Comparison of ENCODE assay signal across 8 cellular contexts in genomic region chr16:30748634-30749445, GRCh38. TPM values are rescaled to one million over a fixed set of nuclear protein-coding genes. Genes with fewer than 3 reads are reported as not detected.
DNase-seq lines count a peak whose midpoint lies in the region; ATAC-seq, FAIRE-seq and TF ChIP-seq lines count a peak whose summit lies in the region.

No MANE protein-coding gene starts in this region.

- no peak overlapping the region for H4K12ac ChIP-seq in trophoblast cell (ENCODE audit: low read depth, low read length)

- peaks cover 8% of the 10 kb centered on the region for H3K79me2 ChIP-seq in trophoblast cell (ENCODE audit: control insufficient read depth, insufficient read depth, low read length, poor library complexity)

- H4K91ac ChIP-seq in trophoblast cell (ENCODE audit: low read depth, low read length): peak overlapping the region; percentile 53

- peak overlapping the region; percentile 74 for H3K4me3 ChIP-seq in Jurkat, Clone E6-1 (ENCODE audit: low read length)
- H3K4me3 ChIP-seq in trophoblast cell (ENCODE audit: low read depth, low read length): peak overlapping the region; percentile 90

- H3K4ac ChIP-seq in trophoblast cell (ENCODE audit: low read depth, low read length): peak overlapping the region; percentile 65

- no peak overlapping the region for H2AK5ac ChIP-seq in trophoblast cell (ENCODE audit: low read length)

- no peaks in the 10 kb centered on the region for H3K27me3 ChIP-seq in trophoblast cell (ENCODE audit: insufficient read depth, low read length)

- no peak for TF ChIP-seq POLR2A in H54 (IDR thresholded peaks at IDR 0.05; ENCODE audit: low read depth, low read length)

- peak overlapping the region; percentile 8 for H2BK120ac ChIP-seq in trophoblast cell (ENCODE audit: insufficient read depth, low read length, poor library complexity)

- no peaks in the 10 kb centered on the region for H3K27me3 Mint-ChIP-seq in activated T-helper 2 cell treated with anti-CD3 and anti-CD28 coated beads, Interferon-gamma antibody, Interleukin-2, Interleukin-4, amounts not matched to agents 10 μg/mL and 5 μg/mL and 100 μg/mL, durations not matched to agents 14 hours and 24 hours and 36 hours (ENCODE audit: low read depth)

- H3K4me1 Mint-ChIP-seq in activated T-helper 2 cell treated with anti-CD3 and anti-CD28 coated beads, Interferon-gamma antibody, Interleukin-2, Interleukin-4, amounts not matched to agents 10 μg/mL and 5 μg/mL and 100 μg/mL, durations not matched to agents 14 hours and 24 hours and 36 hours (ENCODE audit: low read depth): peaks cover 18% of the 10 kb centered on the region

- H3K36me3 Mint-ChIP-seq in activated T-helper 2 cell treated with anti-CD3 and anti-CD28 coated beads, Interferon-gamma antibody, Interleukin-2, Interleukin-4, amounts not matched to agents 10 μg/mL and 5 μg/mL and 100 μg/mL, durations not matched to agents 14 hours and 24 hours and 36 hours (ENCODE audit: low read depth): peaks cover 34% of the 10 kb centered on the region

- peak overlapping the region; percentile 29 for H2BK5ac ChIP-seq in trophoblast cell (ENCODE audit: low read depth, low read length, poor library complexity)

- no peak overlapping the region for H3K23ac ChIP-seq in trophoblast cell (ENCODE audit: low read length)

- DNase-seq in AG08395 (ENCODE audit: low spot score) (peak; percentile 55), cardiac septum (ENCODE audit: low spot score) (peak; percentile 76), trophoblast cell (peak; percentile 50 to 57), H54 (ENCODE audit: insufficient read length, low spot score) (no peak)
- no peak for DNase-seq in Jurkat, Clone E6-1 (ENCODE audit: low read depth, low spot score)
- no peak for DNase-seq in activated T-helper 2 cell treated with anti-CD3 and anti-CD28 coated beads, Interferon-gamma antibody, Interleukin-2, Interleukin-4, amounts not matched to agents 10 μg/mL and 5 μg/mL and 100 μg/mL, durations not matched to agents 14 hours and 24 hours and 36 hours (ENCODE audit: low spot score)

- peak; percentile 32 for ATAC-seq in GM18511 (IDR thresholded peaks at IDR 0.05; ENCODE audit: unreplicated experiment)
- no peak for ATAC-seq in HG02870 (IDR thresholded peaks at IDR 0.05; ENCODE audit: unreplicated experiment)

- H3K9me3 ChIP-seq in trophoblast cell (ENCODE audit: insufficient read depth, low read depth, low read length): no peaks in the 10 kb centered on the region

- peak overlapping the region; percentile 28 for H3K14ac ChIP-seq in trophoblast cell (ENCODE audit: low read length)

- no CpG with 5 or more reads among the region's 36 CpGs for WGBS in trophoblast cell (ENCODE audit: extremely low coverage, insufficient coverage, insufficient read length)

- H4K8ac ChIP-seq in trophoblast cell (ENCODE audit: low read depth, low read length): peak overlapping the region; percentile 44

- intact Hi-C loops in activated T-helper 2 cell treated with anti-CD3 and anti-CD28 coated beads, Interferon-gamma antibody, Interleukin-2, Interleukin-4, amounts not matched to agents 10 μg/mL and 5 μg/mL and 100 μg/mL, durations not matched to agents 14 hours and 24 hours and 36 hours (cut with micrococcal nuclease): loop anchor here (1.0 kb wide), 3 partner anchors 13 to 126 kb away; partner anchors contain the start of genes CFAP119 and RNF40
- intact Hi-C loops in cardiac septum (cut with DNase I): no loop called here

- peaks cover 0 to 4% of the 10 kb centered on the region in 2 experiments for H3K4me1 ChIP-seq in trophoblast cell (ENCODE audit: control insufficient read depth in 1 of 2, insufficient read depth in 2 of 2, low read length in 2 of 2)

- peak overlapping the region; percentile 77 for H3K4me2 ChIP-seq in trophoblast cell (ENCODE audit: low read length)

- H3K27ac ChIP-seq in trophoblast cell (ENCODE audit: low read depth, low read length): peak overlapping the region; percentile 68

- peak overlapping the region; percentile 78 for H3K27ac Mint-ChIP-seq in activated T-helper 2 cell treated with anti-CD3 and anti-CD28 coated beads, Interferon-gamma antibody, Interleukin-2, Interleukin-4, amounts not matched to agents 10 μg/mL and 5 μg/mL and 100 μg/mL, durations not matched to agents 14 hours and 24 hours and 36 hours

- no peaks in the 10 kb centered on the region for H3K9me3 Mint-ChIP-seq in activated T-helper 2 cell treated with anti-CD3 and anti-CD28 coated beads, Interferon-gamma antibody, Interleukin-2, Interleukin-4, amounts not matched to agents 10 μg/mL and 5 μg/mL and 100 μg/mL, durations not matched to agents 14 hours and 24 hours and 36 hours

- peaks cover 32 to 40% of the 10 kb centered on the region in 2 experiments for H3K36me3 ChIP-seq in trophoblast cell (ENCODE audit: control insufficient read depth in 1 of 2, insufficient read depth in 2 of 2, low read length in 2 of 2)

- no peak for FAIRE-seq in H54 (lab: Jason Lieb, UNC)

- H3K4me3 Mint-ChIP-seq in activated T-helper 2 cell treated with anti-CD3 and anti-CD28 coated beads, Interferon-gamma antibody, Interleukin-2, Interleukin-4, amounts not matched to agents 10 μg/mL and 5 μg/mL and 100 μg/mL, durations not matched to agents 14 hours and 24 hours and 36 hours (ENCODE audit: low read depth): peak overlapping the region; percentile 94

- H2BK12ac ChIP-seq in trophoblast cell (ENCODE audit: low read length): no peak overlapping the region

- H2AFZ ChIP-seq in trophoblast cell (ENCODE audit: insufficient read depth, low read length, poor library complexity): no peak overlapping the region

- peak overlapping the region; percentile 13 for H3K18ac ChIP-seq in trophoblast cell (ENCODE audit: low read length)

- H3K9ac ChIP-seq in trophoblast cell (ENCODE audit: low read length): peak overlapping the region; percentile 91

- H3K79me1 ChIP-seq in trophoblast cell (ENCODE audit: low read length): peaks cover 6% of the 10 kb centered on the region

RNA-seq across cellular contexts. Expression of gene PHKG2, which starts 0.6 kb away (rescaled TPM):
- 43.7 TPM for polyA plus RNA-seq in Jurkat, Clone E6-1 (2012; ENCODE audit: insufficient read depth, insufficient read length)
- total RNA-seq in activated T-helper 2 cell treated with anti-CD3 and anti-CD28 coated beads, Interferon-gamma antibody, Interleukin-2, Interleukin-4, amounts not matched to agents 10 μg/mL and 5 μg/mL and 100 μg/mL, durations not matched to agents 14 hours and 24 hours and 36 hours: 38.1 and 41.6 TPM in 2 replicates
- total RNA-seq in cardiac septum: 13.2 TPM
- polyA plus RNA-seq in trophoblast cell (2013): 109 and 119 TPM in 2 replicates

RNA-seq across cellular contexts. Expression of gene CFAP119, which starts 13.0 kb away (rescaled TPM):
- polyA plus RNA-seq in Jurkat, Clone E6-1 (2012; ENCODE audit: insufficient read depth, insufficient read length): 10.1 TPM
- 2.3 and 2.8 TPM in 2 replicates for total RNA-seq in activated T-helper 2 cell treated with anti-CD3 and anti-CD28 coated beads, Interferon-gamma antibody, Interleukin-2, Interleukin-4, amounts not matched to agents 10 μg/mL and 5 μg/mL and 100 μg/mL, durations not matched to agents 14 hours and 24 hours and 36 hours
- 1.0 TPM for total RNA-seq in cardiac septum
- 3.3 and 3.5 TPM in 2 replicates for polyA plus RNA-seq in trophoblast cell (2013)

RNA-seq across cellular contexts. Expression of gene RNF40, which starts 13.3 kb away (rescaled TPM):
- 78.5 TPM for polyA plus RNA-seq in Jurkat, Clone E6-1 (2012; ENCODE audit: insufficient read depth, insufficient read length)
- total RNA-seq in activated T-helper 2 cell treated with anti-CD3 and anti-CD28 coated beads, Interferon-gamma antibody, Interleukin-2, Interleukin-4, amounts not matched to agents 10 μg/mL and 5 μg/mL and 100 μg/mL, durations not matched to agents 14 hours and 24 hours and 36 hours: 83.8 and 91.6 TPM in 2 replicates
- 47.9 TPM for total RNA-seq in cardiac septum
- polyA plus RNA-seq in trophoblast cell (2013): 47.8 and 52.9 TPM in 2 replicates

RNA-seq across cellular contexts. Expression of gene ZNF629, which starts 38.2 kb away (rescaled TPM):
- polyA plus RNA-seq in Jurkat, Clone E6-1 (2012; ENCODE audit: insufficient read depth, insufficient read length): 0.95 TPM
- total RNA-seq in activated T-helper 2 cell treated with anti-CD3 and anti-CD28 coated beads, Interferon-gamma antibody, Interleukin-2, Interleukin-4, amounts not matched to agents 10 μg/mL and 5 μg/mL and 100 μg/mL, durations not matched to agents 14 hours and 24 hours and 36 hours: 0.78 and 0.82 TPM in 2 replicates
- total RNA-seq in cardiac septum: 22.7 TPM
- 10.5 and 10.7 TPM in 2 replicates for polyA plus RNA-seq in trophoblast cell (2013)

RNA-seq across cellular contexts. Expression of gene SRCAP, which starts 49.9 kb away (rescaled TPM):
- 31.9 TPM for polyA plus RNA-seq in Jurkat, Clone E6-1 (2012; ENCODE audit: insufficient read depth, insufficient read length)
- 83.6 TPM in 2 replicates for total RNA-seq in activated T-helper 2 cell treated with anti-CD3 and anti-CD28 coated beads, Interferon-gamma antibody, Interleukin-2, Interleukin-4, amounts not matched to agents 10 μg/mL and 5 μg/mL and 100 μg/mL, durations not matched to agents 14 hours and 24 hours and 36 hours
- total RNA-seq in cardiac septum: 47.8 TPM
- polyA plus RNA-seq in trophoblast cell (2013): 38.1 and 40.5 TPM in 2 replicates

Comparison
In these comparisons a context has a peak if more than half of its experiments do, and no peak if none do; other contexts are left out.
1. DNase-seq: peak in AG08395 (single experiment), cardiac septum (single experiment) and trophoblast cell (2 of 2); none in Jurkat, Clone E6-1 (single experiment), activated T-helper 2 cell treated with anti-CD3 and anti-CD28 coated beads, Interferon-gamma antibody, Interleukin-2, Interleukin-4, amounts not matched to agents 10 μg/mL and 5 μg/mL and 100 μg/mL, durations not matched to agents 14 hours and 24 hours and 36 hours (single experiment) and H54 (single experiment).